In the genomic region with DNA sequence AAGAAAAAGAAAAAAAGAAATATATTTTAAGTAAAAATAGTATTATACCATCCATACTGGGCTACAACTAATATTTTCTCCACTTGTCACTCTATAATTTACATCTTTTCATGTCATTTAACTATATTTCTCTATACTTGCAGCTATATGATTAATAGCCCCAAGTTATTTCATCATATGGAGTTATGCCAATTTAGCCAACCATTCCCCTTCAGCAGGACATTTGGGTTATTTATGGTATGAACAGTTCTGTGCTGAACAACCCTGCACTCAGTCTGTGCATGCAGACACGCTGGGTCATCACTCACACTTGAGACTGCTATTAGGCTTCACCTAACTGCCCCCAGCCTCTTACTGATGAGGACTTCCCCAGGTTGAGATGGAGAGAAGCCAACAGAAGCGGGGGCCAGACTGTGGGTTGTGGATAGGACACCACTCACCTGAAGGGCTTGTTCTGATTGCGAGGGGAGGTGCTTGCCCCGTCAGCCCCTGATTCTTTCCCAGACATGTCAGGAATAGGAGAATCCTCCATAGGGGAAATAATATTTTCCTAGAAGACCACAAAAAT, we compare ENCODE assay signal across 16 cellular contexts. TPM values are rescaled to one million over a fixed set of nuclear protein-coding genes. Genes with fewer than 3 reads are reported as not detected.
DNase-seq lines count a peak whose midpoint lies in the region; ATAC-seq and TF ChIP-seq lines count a peak whose summit lies in the region.
"Had no signal": no experiment of that assay in that cellular context is flagged by ENCODE, and none has a peak within 500 bp of the region (broad histone marks: within the 10 kb centered on the region; RNA-seq: fewer than 3 reads in every experiment).

No MANE protein-coding gene starts in this region.

- H3K4me3 Mint-ChIP-seq in activated naive CD8-positive, alpha-beta T cell treated with anti-CD3 and anti-CD28 coated beads, Interleukin-2, amount 10 ng/mL, durations not matched to agents 7 days and 5 days, result no peak overlapping the region
- H3K4me3 Mint-ChIP-seq in activated naive CD8-positive, alpha-beta T cell treated with anti-CD3 and anti-CD28 coated beads, Interleukin-2, amount 50 U/mL, for 24 hours, result no peak overlapping the region
- H3K4me3 Mint-ChIP-seq in activated T-helper 1 cell treated with anti-CD3 and anti-CD28 coated beads, Interleukin-12 subunit alpha, Interleukin-12 subunit beta, Interleukin-2, Interleukin-4 antibody, amounts not matched to agents 30 ng/mL and 10 ng/mL and 1 ng/mL, durations not matched to agents 14 hours and 24 hours and 36 hours, result no peak overlapping the region
- H3K4me3 Mint-ChIP-seq in immature natural killer cell, result no peak overlapping the region
- H3K4me3 Mint-ChIP-seq: CD8-positive, alpha-beta memory T cell had no signal

- ATAC-seq in activated naive CD8-positive, alpha-beta T cell treated with anti-CD3 and anti-CD28 coated beads, Interleukin-2, amount 10 ng/mL, durations not matched to agents 7 days and 5 days (ENCODE audit: low read depth), result no peak
- ATAC-seq in activated naive CD8-positive, alpha-beta T cell treated with anti-CD3 and anti-CD28 coated beads, Interleukin-2, amount 50 U/mL, for 24 hours, result no peak
- ATAC-seq: PC-3 had no signal

- H3K4me1 Mint-ChIP-seq in activated naive CD8-positive, alpha-beta T cell treated with anti-CD3 and anti-CD28 coated beads, Interleukin-2, amount 10 ng/mL, durations not matched to agents 7 days and 5 days, result peaks cover 42% of the 10 kb centered on the region
- H3K4me1 Mint-ChIP-seq in activated naive CD8-positive, alpha-beta T cell treated with anti-CD3 and anti-CD28 coated beads, Interleukin-2, amount 50 U/mL, for 24 hours, result peaks cover 61% of the 10 kb centered on the region
- H3K4me1 Mint-ChIP-seq in activated T-helper 1 cell treated with anti-CD3 and anti-CD28 coated beads, Interleukin-12 subunit alpha, Interleukin-12 subunit beta, Interleukin-2, Interleukin-4 antibody, amounts not matched to agents 30 ng/mL and 10 ng/mL and 1 ng/mL, durations not matched to agents 14 hours and 24 hours and 36 hours (ENCODE audit: low read depth), result peaks cover 41% of the 10 kb centered on the region
- H3K4me1 Mint-ChIP-seq in immature natural killer cell, result peaks cover 40 to 41% of the 10 kb centered on the region in 2 donors

- H3K27me3 Mint-ChIP-seq in activated naive CD8-positive, alpha-beta T cell treated with anti-CD3 and anti-CD28 coated beads, Interleukin-2, amount 10 ng/mL, durations not matched to agents 7 days and 5 days, result no peaks in the 10 kb centered on the region
- H3K27me3 Mint-ChIP-seq in activated naive CD8-positive, alpha-beta T cell treated with anti-CD3 and anti-CD28 coated beads, Interleukin-2, amount 50 U/mL, for 24 hours, result no peaks in the 10 kb centered on the region
- H3K27me3 Mint-ChIP-seq in activated T-helper 1 cell treated with anti-CD3 and anti-CD28 coated beads, Interleukin-12 subunit alpha, Interleukin-12 subunit beta, Interleukin-2, Interleukin-4 antibody, amounts not matched to agents 30 ng/mL and 10 ng/mL and 1 ng/mL, durations not matched to agents 14 hours and 24 hours and 36 hours (ENCODE audit: insufficient read depth), result no peaks in the 10 kb centered on the region
- peaks cover 0 to 4% (median 3%) of the 10 kb centered on the region in 3 donors for H3K27me3 Mint-ChIP-seq in immature natural killer cell (ENCODE audit: low read depth in 3 of 3)
- H3K27me3 Mint-ChIP-seq: CD8-positive, alpha-beta memory T cell had no signal

- H3K4me3 ChIP-seq in fibroblast of pulmonary artery (replicated peaks; ENCODE audit: low read depth, low read length), result no peak overlapping the region
- H3K4me3 ChIP-seq: BLaER1 treated with 17β-estradiol and CSF1 and Interleukin-3, amounts not matched to agents 10 nM and 100 nM had no signal

- DNase-seq in activated naive CD8-positive, alpha-beta T cell treated with anti-CD3 and anti-CD28 coated beads, Interleukin-2, amount 10 ng/mL, durations not matched to agents 7 days and 5 days, result no peak
- no peak for DNase-seq in activated naive CD8-positive, alpha-beta T cell treated with anti-CD3 and anti-CD28 coated beads, Interleukin-2, amount 50 U/mL, for 24 hours
- DNase-seq in activated T-helper 1 cell treated with anti-CD3 and anti-CD28 coated beads, Interleukin-12 subunit alpha, Interleukin-12 subunit beta, Interleukin-2, Interleukin-4 antibody, amounts not matched to agents 30 ng/mL and 10 ng/mL and 1 ng/mL, durations not matched to agents 14 hours and 24 hours and 36 hours (ENCODE audit: low spot score), result no peak
- DNase-seq in fibroblast of pulmonary artery (ENCODE audit: low read depth) (peak; percentile 33), NCI-H1417 treated with DMSO at 0.1 percent for 48 hours (lab: John Stamatoyannopoulos, UW) (no peak), immature natural killer cell (no peak)
- DNase-seq in activated CD4-positive, alpha-beta T cell treated with anti-CD3 and anti-CD28 coated beads for 48 hours, result no peak
- DNase-seq: CD8-positive, alpha-beta memory T cell; DND-41; HCEC 1CT; NCI-H187 treated with DMSO at 0.1 percent for 48 hours; NCI-H446; NCI-H69; NK-92 treated with Interleukin-12 subunit alpha and Interleukin-12 subunit beta, amount 100 ng/mL, for 24 hours; PC-3 had no signal

- POLR2A ChIA-PET in activated naive CD8-positive, alpha-beta T cell treated with anti-CD3 and anti-CD28 coated beads, Interleukin-2, amount 10 ng/mL, durations not matched to agents 7 days and 5 days (lab: Charles Lee), result interaction anchor here (0.9 kb wide), 1 partner anchor 18 kb away, joined by 3 read pairs; no protein-coding TSS in a partner anchor

- no peak for TF ChIP-seq CTCF in fibroblast of pulmonary artery (IDR thresholded peaks at IDR 0.05; ENCODE audit: low read length, missing control alignments)

- intact Hi-C loops in activated T-helper 1 cell treated with anti-CD3 and anti-CD28 coated beads, Interleukin-12 subunit alpha, Interleukin-12 subunit beta, Interleukin-2, Interleukin-4 antibody, amounts not matched to agents 30 ng/mL and 10 ng/mL and 1 ng/mL, durations not matched to agents 14 hours and 24 hours and 36 hours (cut with micrococcal nuclease), result no loop called here

- no peaks in the 10 kb centered on the region for H3K9me3 Mint-ChIP-seq in activated naive CD8-positive, alpha-beta T cell treated with anti-CD3 and anti-CD28 coated beads, Interleukin-2, amount 10 ng/mL, durations not matched to agents 7 days and 5 days
- no peaks in the 10 kb centered on the region for H3K9me3 Mint-ChIP-seq in activated naive CD8-positive, alpha-beta T cell treated with anti-CD3 and anti-CD28 coated beads, Interleukin-2, amount 50 U/mL, for 24 hours
- H3K9me3 Mint-ChIP-seq in activated T-helper 1 cell treated with anti-CD3 and anti-CD28 coated beads, Interleukin-12 subunit alpha, Interleukin-12 subunit beta, Interleukin-2, Interleukin-4 antibody, amounts not matched to agents 30 ng/mL and 10 ng/mL and 1 ng/mL, durations not matched to agents 14 hours and 24 hours and 36 hours, result no peaks in the 10 kb centered on the region
- no peaks in the 10 kb centered on the region for H3K9me3 Mint-ChIP-seq in immature natural killer cell
- H3K9me3 Mint-ChIP-seq: CD8-positive, alpha-beta memory T cell had no signal

- peaks cover 42% of the 10 kb centered on the region for H3K36me3 Mint-ChIP-seq in activated naive CD8-positive, alpha-beta T cell treated with anti-CD3 and anti-CD28 coated beads, Interleukin-2, amount 10 ng/mL, durations not matched to agents 7 days and 5 days
- H3K36me3 Mint-ChIP-seq in activated naive CD8-positive, alpha-beta T cell treated with anti-CD3 and anti-CD28 coated beads, Interleukin-2, amount 50 U/mL, for 24 hours (ENCODE audit: low read depth), result peaks cover 69% of the 10 kb centered on the region
- peaks cover 54% of the 10 kb centered on the region for H3K36me3 Mint-ChIP-seq in activated T-helper 1 cell treated with anti-CD3 and anti-CD28 coated beads, Interleukin-12 subunit alpha, Interleukin-12 subunit beta, Interleukin-2, Interleukin-4 antibody, amounts not matched to agents 30 ng/mL and 10 ng/mL and 1 ng/mL, durations not matched to agents 14 hours and 24 hours and 36 hours (ENCODE audit: low read depth)
- H3K36me3 Mint-ChIP-seq in immature natural killer cell, result peaks cover 20 to 52% (median 25%) of the 10 kb centered on the region in 3 donors

- H3K27ac Mint-ChIP-seq in activated naive CD8-positive, alpha-beta T cell treated with anti-CD3 and anti-CD28 coated beads, Interleukin-2, amount 10 ng/mL, durations not matched to agents 7 days and 5 days, result peak overlapping the region; percentile 12
- no peak overlapping the region for H3K27ac Mint-ChIP-seq in activated naive CD8-positive, alpha-beta T cell treated with anti-CD3 and anti-CD28 coated beads, Interleukin-2, amount 50 U/mL, for 24 hours
- H3K27ac Mint-ChIP-seq in activated T-helper 1 cell treated with anti-CD3 and anti-CD28 coated beads, Interleukin-12 subunit alpha, Interleukin-12 subunit beta, Interleukin-2, Interleukin-4 antibody, amounts not matched to agents 30 ng/mL and 10 ng/mL and 1 ng/mL, durations not matched to agents 14 hours and 24 hours and 36 hours, result peak overlapping the region; percentile 48
- no peak overlapping the region for H3K27ac Mint-ChIP-seq in immature natural killer cell

RNA-seq across cellular contexts. Expression of a gene that starts 7.3 kb away (rescaled TPM):
- total RNA-seq in activated naive CD8-positive, alpha-beta T cell treated with anti-CD3 and anti-CD28 coated beads, Interleukin-2, amount 10 ng/mL, durations not matched to agents 7 days and 5 days, result 10 to 100 TPM; 71.8 to 73.3 TPM
- total RNA-seq in activated T-helper 1 cell treated with anti-CD3 and anti-CD28 coated beads, Interleukin-12 subunit alpha, Interleukin-12 subunit beta, Interleukin-2, Interleukin-4 antibody, amounts not matched to agents 30 ng/mL and 10 ng/mL and 1 ng/mL, durations not matched to agents 14 hours and 24 hours and 36 hours, result 63.4 and 63.6 TPM in 2 replicates
- 100 to 1,000 TPM in 1 of 3 donors, 10 to 100 TPM in 2; 58.1 to 121 (median 73.6) TPM for polyA plus RNA-seq in immature natural killer cell

RNA-seq across cellular contexts. Expression of a gene that starts 7.9 kb away (rescaled TPM):
- 100 to 1,000 TPM; 225 to 227 TPM for total RNA-seq in activated naive CD8-positive, alpha-beta T cell treated with anti-CD3 and anti-CD28 coated beads, Interleukin-2, amount 10 ng/mL, durations not matched to agents 7 days and 5 days
- 268 and 273 TPM in 2 replicates for total RNA-seq in activated T-helper 1 cell treated with anti-CD3 and anti-CD28 coated beads, Interleukin-12 subunit alpha, Interleukin-12 subunit beta, Interleukin-2, Interleukin-4 antibody, amounts not matched to agents 30 ng/mL and 10 ng/mL and 1 ng/mL, durations not matched to agents 14 hours and 24 hours and 36 hours
- 100 to 1,000 TPM; 378 to 470 (median 428) TPM for polyA plus RNA-seq in immature natural killer cell

RNA-seq across cellular contexts. Expression of a gene that starts 15.2 kb away (rescaled TPM):
- total RNA-seq in activated naive CD8-positive, alpha-beta T cell treated with anti-CD3 and anti-CD28 coated beads, Interleukin-2, amount 10 ng/mL, durations not matched to agents 7 days and 5 days, result 10 to 100 TPM; 25.2 to 26.9 TPM
- 55.0 and 57.8 TPM in 2 replicates for total RNA-seq in activated T-helper 1 cell treated with anti-CD3 and anti-CD28 coated beads, Interleukin-12 subunit alpha, Interleukin-12 subunit beta, Interleukin-2, Interleukin-4 antibody, amounts not matched to agents 30 ng/mL and 10 ng/mL and 1 ng/mL, durations not matched to agents 14 hours and 24 hours and 36 hours
- polyA plus RNA-seq in immature natural killer cell, result 10 to 100 TPM; 15.4 to 29.0 (median 19.2) TPM

RNA-seq across cellular contexts. Expression of a gene that starts 25.1 kb away (rescaled TPM):
- 10 to 100 TPM; 84.0 to 85.7 TPM for total RNA-seq in activated naive CD8-positive, alpha-beta T cell treated with anti-CD3 and anti-CD28 coated beads, Interleukin-2, amount 10 ng/mL, durations not matched to agents 7 days and 5 days
- total RNA-seq in activated T-helper 1 cell treated with anti-CD3 and anti-CD28 coated beads, Interleukin-12 subunit alpha, Interleukin-12 subunit beta, Interleukin-2, Interleukin-4 antibody, amounts not matched to agents 30 ng/mL and 10 ng/mL and 1 ng/mL, durations not matched to agents 14 hours and 24 hours and 36 hours, result 26.5 and 33.6 TPM in 2 replicates
- polyA plus RNA-seq in immature natural killer cell, result 10 to 100 TPM in 1 of 3 donors, 1 to 10 TPM in 2; 4.2 to 10.1 (median 5.0) TPM

RNA-seq across cellular contexts. Expression of a gene that starts 35.2 kb away (rescaled TPM):
- 10 to 100 TPM; 41.3 to 46.1 TPM for total RNA-seq in activated naive CD8-positive, alpha-beta T cell treated with anti-CD3 and anti-CD28 coated beads, Interleukin-2, amount 10 ng/mL, durations not matched to agents 7 days and 5 days
- total RNA-seq in activated T-helper 1 cell treated with anti-CD3 and anti-CD28 coated beads, Interleukin-12 subunit alpha, Interleukin-12 subunit beta, Interleukin-2, Interleukin-4 antibody, amounts not matched to agents 30 ng/mL and 10 ng/mL and 1 ng/mL, durations not matched to agents 14 hours and 24 hours and 36 hours, result 40.2 and 40.6 TPM in 2 replicates
- 10 to 100 TPM; 30.3 to 57.3 (median 44.4) TPM for polyA plus RNA-seq in immature natural killer cell

Comparison
In these comparisons a context has a peak if more than half of its experiments do, and no peak if none do; other contexts are left out.
1. H3K27ac Mint-ChIP-seq: peak in activated naive CD8-positive, alpha-beta T cell treated with anti-CD3 and anti-CD28 coated beads, Interleukin-2, amount 10 ng/mL, durations not matched to agents 7 days and 5 days (single experiment) and activated T-helper 1 cell treated with anti-CD3 and anti-CD28 coated beads, Interleukin-12 subunit alpha, Interleukin-12 subunit beta, Interleukin-2, Interleukin-4 antibody, amounts not matched to agents 30 ng/mL and 10 ng/mL and 1 ng/mL, durations not matched to agents 14 hours and 24 hours and 36 hours (single experiment); none in activated naive CD8-positive, alpha-beta T cell treated with anti-CD3 and anti-CD28 coated beads, Interleukin-2, amount 50 U/mL, for 24 hours (single experiment) and immature natural killer cell (0 of 6).